Comparison of ENCODE assay signal across 31 cellular contexts in genomic region chr9:98931990-98932389, GRCh38.
"Had no signal": no experiment of that assay in that cellular context is flagged by ENCODE, and none has a peak within 500 bp of the region (broad histone marks: within the 10 kb centered on the region; RNA-seq: fewer than 3 reads in every experiment).

No MANE protein-coding gene starts in this region.

- H3K27me3 ChIP-seq: ascending aorta, cardiac muscle cell, MG63, SJCRH30 had no signal

- ATAC-seq: activated CD8-positive, alpha-beta memory T cell treated with anti-CD3 and anti-CD28 coated beads, Interleukin-2, amount 10 ng/mL, durations not matched to agents 7 days and 5 days; Panc1 had no signal

- H3K27ac ChIP-seq: ascending aorta, cardiac muscle cell, SJCRH30, SK-N-MC, WERI-Rb-1 had no signal

- H3K4me3 ChIP-seq: ascending aorta, cardiac muscle cell, MG63, SJCRH30, SK-N-MC had no signal

- H3K36me3 ChIP-seq: ascending aorta, cardiac muscle cell, MG63, SJCRH30, WERI-Rb-1 had no signal

- H3K27ac Mint-ChIP-seq: activated CD4-positive, alpha-beta memory T cell treated with anti-CD3 and anti-CD28 coated beads, Interleukin-2, amount 10 ng/mL, durations not matched to agents 7 days and 5 days; activated CD8-positive, alpha-beta memory T cell treated with anti-CD3 and anti-CD28 coated beads, Interleukin-2, amount 10 ng/mL, durations not matched to agents 7 days and 5 days; activated naive CD4-positive, alpha-beta T cell treated with anti-CD3 and anti-CD28 coated beads, Interleukin-2, amount 10 ng/mL, durations not matched to agents 7 days and 5 days; activated naive CD8-positive, alpha-beta T cell had no signal

- H3K9me3 Mint-ChIP-seq: activated CD4-positive, alpha-beta memory T cell treated with anti-CD3 and anti-CD28 coated beads, Interleukin-2, amount 10 ng/mL, durations not matched to agents 7 days and 5 days; activated naive CD4-positive, alpha-beta T cell treated with anti-CD3 and anti-CD28 coated beads, Interleukin-2, amount 10 ng/mL, durations not matched to agents 7 days and 5 days had no signal

- H3K4me3 Mint-ChIP-seq: activated CD4-positive, alpha-beta memory T cell treated with anti-CD3 and anti-CD28 coated beads, Interleukin-2, amount 10 ng/mL, durations not matched to agents 7 days and 5 days; activated CD8-positive, alpha-beta memory T cell treated with anti-CD3 and anti-CD28 coated beads, Interleukin-2, amount 10 ng/mL, durations not matched to agents 7 days and 5 days; activated naive CD4-positive, alpha-beta T cell treated with anti-CD3 and anti-CD28 coated beads, Interleukin-2, amount 10 ng/mL, durations not matched to agents 7 days and 5 days; activated naive CD8-positive, alpha-beta T cell had no signal

- DNase-seq: activated CD4-positive, alpha-beta memory T cell treated with anti-CD3 and anti-CD28 coated beads, Interleukin-2, amount 10 ng/mL, durations not matched to agents 7 days and 5 days; activated CD4-positive, alpha-beta T cell treated with anti-CD3 and anti-CD28 coated beads for 1 hour; activated CD4-positive, alpha-beta T cell treated with anti-CD3 and anti-CD28 coated beads for 48 hours; activated CD4-positive, CD25-positive, alpha-beta regulatory T cell; activated CD8-positive, alpha-beta memory T cell treated with anti-CD3 and anti-CD28 coated beads, Interleukin-2, amount 10 ng/mL, durations not matched to agents 7 days and 5 days; activated CD8-positive, alpha-beta memory T cell treated with anti-CD3 and anti-CD28 coated beads, Interleukin-2, amount 50 U/mL, for 48 hours; activated effector memory CD4-positive, alpha-beta T cell treated with Interleukin-2 at 50 U/mL for 16 hours; activated naive CD4-positive, alpha-beta T cell treated with anti-CD3 and anti-CD28 coated beads, Interleukin-2, amount 10 ng/mL, durations not matched to agents 7 days and 5 days; activated T-cell treated with anti-CD3 and anti-CD28 coated beads, Interleukin-2, amount 50 U/mL, for 48 hours; amygdala; Kasumi-1; KBM-7; MG63; NCI-H1048; NCI-H1436 treated with DMSO at 0.1 percent for 48 hours; NCI-H1694 treated with DMSO at 0.1 percent for 48 hours; NCI-H2029; NCI-H345; NCI-H510A; NCI-H526; NCI-H748 treated with DMSO at 0.1 percent for 48 hours; SHP77; SJCRH30; T1000 had no signal

- H3K4me1 Mint-ChIP-seq: activated CD4-positive, alpha-beta memory T cell treated with anti-CD3 and anti-CD28 coated beads, Interleukin-2, amount 10 ng/mL, durations not matched to agents 7 days and 5 days; activated CD8-positive, alpha-beta memory T cell treated with anti-CD3 and anti-CD28 coated beads, Interleukin-2, amount 10 ng/mL, durations not matched to agents 7 days and 5 days; activated naive CD4-positive, alpha-beta T cell treated with anti-CD3 and anti-CD28 coated beads, Interleukin-2, amount 10 ng/mL, durations not matched to agents 7 days and 5 days had no signal

- H3K4me1 ChIP-seq: ascending aorta had no signal

- H3K36me3 Mint-ChIP-seq: activated CD8-positive, alpha-beta memory T cell treated with anti-CD3 and anti-CD28 coated beads, Interleukin-2, amount 10 ng/mL, durations not matched to agents 7 days and 5 days; activated naive CD4-positive, alpha-beta T cell treated with anti-CD3 and anti-CD28 coated beads, Interleukin-2, amount 10 ng/mL, durations not matched to agents 7 days and 5 days; activated naive CD8-positive, alpha-beta T cell had no signal

- H3K9me3 ChIP-seq: ascending aorta, MG63, SJCRH30 had no signal

- FAIRE-seq: TTC549 had no signal
